In genomic region chr1:69847670-69848069, GRCh38 we compare ENCODE assay signal across 39 cellular contexts.
"Had no signal": no experiment of that assay in that cellular context is flagged by ENCODE, and none has a peak within 500 bp of the region (broad histone marks: within the 10 kb centered on the region; RNA-seq: fewer than 3 reads in every experiment).

No MANE protein-coding gene starts in this region.

- H3K27ac ChIP-seq: adrenal gland, ascending aorta, body of pancreas, brain microvascular endothelial cell, breast epithelium, cardiac muscle cell had no signal

- H3K9me3 Mint-ChIP-seq: activated naive CD4-positive, alpha-beta T cell treated with anti-CD3 and anti-CD28 coated beads for 36 hours; activated naive CD4-positive, alpha-beta T cell treated with anti-CD3 and anti-CD28 coated beads, Interleukin-2, amount 10 ng/mL, durations not matched to agents 7 days and 5 days; activated naive CD4-positive, alpha-beta T cell treated with anti-CD3 and anti-CD28 coated beads, Interleukin-2, amount 50 U/mL, for 24 hours; activated naive CD8-positive, alpha-beta T cell treated with anti-CD3 and anti-CD28 coated beads, Interleukin-2, amount 50 U/mL, for 24 hours; activated T-helper 1 cell treated with anti-CD3 and anti-CD28 coated beads, Interleukin-12 subunit alpha, Interleukin-12 subunit beta, Interleukin-2, Interleukin-4 antibody, amounts not matched to agents 30 ng/mL and 10 ng/mL and 1 ng/mL, durations not matched to agents 14 hours and 24 hours and 36 hours; activated T-helper 2 cell treated with anti-CD3 and anti-CD28 coated beads, Interferon-gamma antibody, Interleukin-2, Interleukin-4, amounts not matched to agents 10 μg/mL and 5 μg/mL and 100 μg/mL, durations not matched to agents 14 hours and 24 hours and 36 hours; brain had no signal

- H3K9me3 ChIP-seq: adrenal gland, ascending aorta, body of pancreas, breast epithelium had no signal

- H3K4me3 ChIP-seq: adrenal gland, ascending aorta, body of pancreas, breast epithelium, cardiac muscle cell had no signal

- H3K27me3 Mint-ChIP-seq: activated naive CD4-positive, alpha-beta T cell treated with anti-CD3 and anti-CD28 coated beads, Interleukin-2, amount 10 ng/mL, durations not matched to agents 7 days and 5 days; activated naive CD4-positive, alpha-beta T cell treated with anti-CD3 and anti-CD28 coated beads, Interleukin-2, amount 50 U/mL, for 24 hours; activated naive CD8-positive, alpha-beta T cell; activated naive CD8-positive, alpha-beta T cell treated with anti-CD3 and anti-CD28 coated beads for 36 hours; activated naive CD8-positive, alpha-beta T cell treated with anti-CD3 and anti-CD28 coated beads, Interleukin-2, amount 10 ng/mL, durations not matched to agents 7 days and 5 days; activated naive CD8-positive, alpha-beta T cell treated with anti-CD3 and anti-CD28 coated beads, Interleukin-2, amount 50 U/mL, for 24 hours; activated T-cell treated with anti-CD3 and anti-CD28 coated beads, Interleukin-2, amount 50 U/mL, for 24 hours; activated T-helper 17 cell treated with anti-CD3 and anti-CD28 coated beads, Interleukin-2, amount 50 U/mL, for 72 hours; brain; central memory CD8-positive, alpha-beta T cell had no signal

- FAIRE-seq: astrocyte, bronchial epithelial cell had no signal

- H3K36me3 Mint-ChIP-seq: activated naive CD4-positive, alpha-beta T cell treated with anti-CD3 and anti-CD28 coated beads, Interleukin-2, amount 10 ng/mL, durations not matched to agents 7 days and 5 days; activated naive CD4-positive, alpha-beta T cell treated with anti-CD3 and anti-CD28 coated beads, Interleukin-2, amount 50 U/mL, for 24 hours; activated naive CD4-positive, alpha-beta T cell treated with anti-CD3 and anti-CD28 coated beads, Interleukin-2, amount 50 U/mL, for 72 hours; activated naive CD8-positive, alpha-beta T cell; activated naive CD8-positive, alpha-beta T cell treated with anti-CD3 and anti-CD28 coated beads for 36 hours; activated naive CD8-positive, alpha-beta T cell treated with anti-CD3 and anti-CD28 coated beads, Interleukin-2, amount 10 ng/mL, durations not matched to agents 7 days and 5 days had no signal

- DNase-seq: activated effector memory CD4-positive, alpha-beta T cell treated with anti-CD3 and anti-CD28 coated beads, Interleukin-2, amount 50 U/mL, for 16 hours; activated effector memory CD4-positive, alpha-beta T cell treated with Interleukin-2 at 50 U/mL for 16 hours; activated gamma-delta T cell; activated gamma-delta T cell treated with Interleukin-2 at 50 U/mL for 16 hours; activated naive CD4-positive, alpha-beta T cell; activated naive CD4-positive, alpha-beta T cell treated with anti-CD3 and anti-CD28 coated beads for 36 hours; activated naive CD4-positive, alpha-beta T cell treated with anti-CD3 and anti-CD28 coated beads, Interleukin-2, amount 10 ng/mL, durations not matched to agents 7 days and 5 days; activated naive CD4-positive, alpha-beta T cell treated with anti-CD3 and anti-CD28 coated beads, Interleukin-2, amount 50 U/mL, for 16 hours; activated naive CD4-positive, alpha-beta T cell treated with Interleukin-2 at 50 U/mL for 16 hours; activated naive CD8-positive, alpha-beta T cell treated with anti-CD3 and anti-CD28 coated beads for 36 hours; activated naive CD8-positive, alpha-beta T cell treated with anti-CD3 and anti-CD28 coated beads, Interleukin-2, amount 10 ng/mL, durations not matched to agents 7 days and 5 days; activated naive CD8-positive, alpha-beta T cell treated with anti-CD3 and anti-CD28 coated beads, Interleukin-2, amount 50 U/mL, for 24 hours; activated T-cell treated with anti-CD3 and anti-CD28 coated beads for 4 hours; activated T-cell treated with anti-CD3 and anti-CD28 coated beads, Interleukin-2, amount 50 U/mL, for 1 hour; activated T-cell treated with anti-CD3 and anti-CD28 coated beads, Interleukin-2, amount 50 U/mL, for 24 hours; activated T-cell treated with anti-CD3 and anti-CD28 coated beads, Interleukin-2, amount 50 U/mL, for 4 hours; activated T-cell treated with anti-CD3 and anti-CD28 coated beads, Interleukin-2, amount 50 U/mL, for 48 hours; activated T-cell treated with anti-CD3 and anti-CD28 coated beads, Interleukin-2, amount 50 U/mL, for 72 hours; adrenal gland; amniotic stem cell; anterior cingulate cortex; aorta; body of pancreas; brain microvascular endothelial cell; central memory CD4-positive, alpha-beta T cell; cerebellar nuclear complex had no signal

- H3K4me1 Mint-ChIP-seq: activated naive CD4-positive, alpha-beta T cell treated with anti-CD3 and anti-CD28 coated beads, Interleukin-2, amount 10 ng/mL, durations not matched to agents 7 days and 5 days; activated naive CD4-positive, alpha-beta T cell treated with anti-CD3 and anti-CD28 coated beads, Interleukin-2, amount 50 U/mL, for 24 hours; activated naive CD8-positive, alpha-beta T cell treated with anti-CD3 and anti-CD28 coated beads for 36 hours; activated naive CD8-positive, alpha-beta T cell treated with anti-CD3 and anti-CD28 coated beads, Interleukin-2, amount 10 ng/mL, durations not matched to agents 7 days and 5 days; activated naive CD8-positive, alpha-beta T cell treated with anti-CD3 and anti-CD28 coated beads, Interleukin-2, amount 50 U/mL, for 24 hours; activated T-helper 17 cell treated with anti-CD3 and anti-CD28 coated beads, Interleukin-2, amount 50 U/mL, for 72 hours; central memory CD8-positive, alpha-beta T cell had no signal

- H3K27ac Mint-ChIP-seq: activated naive CD4-positive, alpha-beta T cell treated with anti-CD3 and anti-CD28 coated beads for 36 hours; activated naive CD4-positive, alpha-beta T cell treated with anti-CD3 and anti-CD28 coated beads, Interleukin-2, amount 10 ng/mL, durations not matched to agents 7 days and 5 days; activated naive CD4-positive, alpha-beta T cell treated with anti-CD3 and anti-CD28 coated beads, Interleukin-2, amount 50 U/mL, for 24 hours; activated naive CD4-positive, alpha-beta T cell treated with anti-CD3 and anti-CD28 coated beads, Interleukin-2, amount 50 U/mL, for 72 hours; activated naive CD8-positive, alpha-beta T cell; activated naive CD8-positive, alpha-beta T cell treated with anti-CD3 and anti-CD28 coated beads for 36 hours; activated naive CD8-positive, alpha-beta T cell treated with anti-CD3 and anti-CD28 coated beads, Interleukin-2, amount 10 ng/mL, durations not matched to agents 7 days and 5 days; activated naive CD8-positive, alpha-beta T cell treated with anti-CD3 and anti-CD28 coated beads, Interleukin-2, amount 50 U/mL, for 24 hours; activated T-cell treated with anti-CD3 and anti-CD28 coated beads, Interleukin-2, amount 50 U/mL, for 24 hours; activated T-cell treated with anti-CD3 and anti-CD28 coated beads, Interleukin-2, amount 50 U/mL, for 72 hours; activated T-helper 1 cell treated with anti-CD3 and anti-CD28 coated beads, Interleukin-12 subunit alpha, Interleukin-12 subunit beta, Interleukin-2, Interleukin-4 antibody, amounts not matched to agents 30 ng/mL and 10 ng/mL and 1 ng/mL, durations not matched to agents 14 hours and 24 hours and 36 hours; activated T-helper 17 cell treated with anti-CD3 and anti-CD28 coated beads, Interleukin-2, amount 50 U/mL, for 72 hours; activated T-helper 2 cell treated with anti-CD3 and anti-CD28 coated beads, Interferon-gamma antibody, Interleukin-2, Interleukin-4, amounts not matched to agents 10 μg/mL and 5 μg/mL and 100 μg/mL, durations not matched to agents 14 hours and 24 hours and 36 hours had no signal

- H3K36me3 ChIP-seq: adrenal gland, ascending aorta, brain microvascular endothelial cell, breast epithelium, cardiac muscle cell had no signal

- H3K4me3 Mint-ChIP-seq: activated naive CD4-positive, alpha-beta T cell treated with anti-CD3 and anti-CD28 coated beads for 36 hours; activated naive CD4-positive, alpha-beta T cell treated with anti-CD3 and anti-CD28 coated beads, Interleukin-2, amount 10 ng/mL, durations not matched to agents 7 days and 5 days; activated naive CD4-positive, alpha-beta T cell treated with anti-CD3 and anti-CD28 coated beads, Interleukin-2, amount 50 U/mL, for 24 hours; activated naive CD8-positive, alpha-beta T cell; activated naive CD8-positive, alpha-beta T cell treated with anti-CD3 and anti-CD28 coated beads for 36 hours; activated naive CD8-positive, alpha-beta T cell treated with anti-CD3 and anti-CD28 coated beads, Interleukin-2, amount 10 ng/mL, durations not matched to agents 7 days and 5 days; activated naive CD8-positive, alpha-beta T cell treated with anti-CD3 and anti-CD28 coated beads, Interleukin-2, amount 50 U/mL, for 24 hours; activated T-cell treated with anti-CD3 and anti-CD28 coated beads, Interleukin-2, amount 50 U/mL, for 24 hours; activated T-cell treated with anti-CD3 and anti-CD28 coated beads, Interleukin-2, amount 50 U/mL, for 4 hours; activated T-cell treated with anti-CD3 and anti-CD28 coated beads, Interleukin-2, amount 50 U/mL, for 72 hours; activated T-helper 1 cell treated with anti-CD3 and anti-CD28 coated beads, Interleukin-12 subunit alpha, Interleukin-12 subunit beta, Interleukin-2, Interleukin-4 antibody, amounts not matched to agents 30 ng/mL and 10 ng/mL and 1 ng/mL, durations not matched to agents 14 hours and 24 hours and 36 hours; activated T-helper 17 cell treated with anti-CD3 and anti-CD28 coated beads, Interleukin-2, amount 50 U/mL, for 72 hours; central memory CD8-positive, alpha-beta T cell had no signal

- H3K27me3 ChIP-seq: adrenal gland, ascending aorta, body of pancreas, brain microvascular endothelial cell, breast epithelium, cardiac muscle cell had no signal

- H3K4me1 ChIP-seq: adrenal gland, ascending aorta, body of pancreas, breast epithelium had no signal
